ENCODE assay signal across 8 cellular contexts in genomic region chr12:40106202-40106533, GRCh38. TPM values are rescaled to one million over a fixed set of nuclear protein-coding genes. Genes with fewer than 3 reads are reported as not detected.
A peak's percentile ranks its signal among the peaks of the same experiment; 100 is the strongest.
DNase-seq lines count a peak whose midpoint lies in the region; ATAC-seq, FAIRE-seq and TF ChIP-seq lines count a peak whose summit lies in the region.

No MANE protein-coding gene starts in this region.

- DNase-seq in NCI-H345 treated with DMSO at 0.1 percent for 48 hours (lab: John Stamatoyannopoulos, UW; ENCODE audit: unreplicated experiment) (peak; percentile 60), NCI-H345 (lab: John Stamatoyannopoulos, UW) (no peak), superior temporal gyrus (ENCODE audit: extremely low spot score) (peak; percentile 78), NCI-H226 (no peak), GM12892 (ENCODE audit: insufficient read length) (no peak)
- no peak for DNase-seq in activated CD8-positive, alpha-beta T cell treated with anti-CD3 and anti-CD28 coated beads for 36 hours
- DNase-seq in stimulated activated naive CD4-positive, alpha-beta T cell (lab: John Stamatoyannopoulos, UW) = no peak

- peaks cover 40% of the 10 kb centered on the region for H3K4me1 Mint-ChIP-seq in activated CD8-positive, alpha-beta T cell treated with anti-CD3 and anti-CD28 coated beads for 36 hours (ENCODE audit: low read depth)

- H3K27me3 Mint-ChIP-seq in activated CD8-positive, alpha-beta T cell treated with anti-CD3 and anti-CD28 coated beads for 36 hours = peaks cover 6% of the 10 kb centered on the region

- CTCF ChIA-PET in activated CD8-positive, alpha-beta T cell treated with anti-CD3 and anti-CD28 coated beads for 36 hours (lab: Charles Lee) = interaction anchor here (0.9 to 8.2 kb wide), 17 partner anchors 11 to 295 kb away, joined by 3 to 83 read pairs (median 3); no protein-coding TSS in a partner anchor

- no peak for FAIRE-seq in GM12892 (lab: Jason Lieb, UNC)

- TF ChIP-seq CTCF in activated CD8-positive, alpha-beta T cell treated with anti-CD3 and anti-CD28 coated beads for 36 hours (IDR thresholded peaks at IDR 0.05) = no peak

- peak overlapping the region; percentile 80 for H3K4me3 Mint-ChIP-seq in activated CD8-positive, alpha-beta T cell treated with anti-CD3 and anti-CD28 coated beads for 36 hours

- POLR2A ChIA-PET in activated CD8-positive, alpha-beta T cell treated with anti-CD3 and anti-CD28 coated beads for 36 hours (lab: Charles Lee) = interaction anchor here (1.0 kb wide), 1 partner anchor 69 kb away, joined by 3 read pairs; no protein-coding TSS in a partner anchor

- peak overlapping the region; percentile 29 for H3K4me3 ChIP-seq in iPS-11a (ENCODE audit: low read depth, low read length)

- H3K36me3 Mint-ChIP-seq in activated CD8-positive, alpha-beta T cell treated with anti-CD3 and anti-CD28 coated beads for 36 hours (ENCODE audit: low read depth) = peaks cover 2% of the 10 kb centered on the region

- ATAC-seq in activated CD8-positive, alpha-beta T cell treated with anti-CD3 and anti-CD28 coated beads for 36 hours = no peak

- no peak overlapping the region for H3K27ac Mint-ChIP-seq in activated CD8-positive, alpha-beta T cell treated with anti-CD3 and anti-CD28 coated beads for 36 hours

- no peak for TF ChIP-seq POLR2A in GM12892 (IDR thresholded peaks at IDR 0.05; ENCODE audit: low read depth, low read length)

- H3K9me3 Mint-ChIP-seq in activated CD8-positive, alpha-beta T cell treated with anti-CD3 and anti-CD28 coated beads for 36 hours = no peaks in the 10 kb centered on the region

- intact Hi-C loops in activated CD8-positive, alpha-beta T cell treated with anti-CD3 and anti-CD28 coated beads for 36 hours (cut with micrococcal nuclease) = loop anchor here (2.0 kb wide), 1 partner anchor 341 kb away; no protein-coding TSS in a partner anchor

RNA-seq across cellular contexts. Expression of gene SLC2A13, which starts 0.3 kb away (rescaled TPM):
- 1 to 10 TPM; 9.0 to 9.3 TPM for total RNA-seq in activated CD8-positive, alpha-beta T cell treated with anti-CD3 and anti-CD28 coated beads for 36 hours
- 0.87 TPM for polyA plus RNA-seq in GM12892 (2012; ENCODE audit: missing spikeins)

Comparison
In these comparisons a context has a peak if more than half of its experiments do, and no peak if none do; other contexts are left out.
1. DNase-seq: peak in NCI-H345 treated with DMSO at 0.1 percent for 48 hours (single experiment) and superior temporal gyrus (single experiment); none in NCI-H345 (single experiment), activated CD8-positive, alpha-beta T cell treated with anti-CD3 and anti-CD28 coated beads for 36 hours (single experiment), stimulated activated naive CD4-positive, alpha-beta T cell (0 of 6), NCI-H226 (single experiment) and GM12892 (single experiment).